Comparison of ENCODE assay signal across 8 cellular contexts in genomic region chr11:66568124-66568916, GRCh38. TPM values are rescaled to one million over a fixed set of nuclear protein-coding genes. Genes with fewer than 3 reads are reported as not detected.
DNase-seq lines count a peak whose midpoint lies in the region; ATAC-seq and TF ChIP-seq lines count a peak whose summit lies in the region.

CTSF (minus strand) TSS chr11:66568606; CDS start chr11:66568486, 120 bp downstream.

- CTCF ChIA-PET in CD4-positive, alpha-beta memory T cell (lab: Charles Lee; ENCODE audit: partially characterized antibody), result interaction anchor here (0.9 to 3.6 kb wide), 11 partner anchors 10 to 266 kb away, joined by 3 to 29 read pairs (median 4); partner anchors contain the start of gene RBM4B

- POLR2A ChIA-PET in CD4-positive, alpha-beta memory T cell (lab: Charles Lee; ENCODE audit: partially characterized antibody), result interaction anchor here (0.8 to 2.7 kb wide), 14 partner anchors 8 to 274 kb away, joined by 3 to 41 read pairs (median 4); partner anchors contain the start of genes ACTN3, BBS1, DPP3 and RBM14
- POLR2A ChIA-PET in naive thymus-derived CD8-positive, alpha-beta T cell (lab: Charles Lee), result interaction anchor here (0.5 to 2.6 kb wide), 17 partner anchors 9 to 667 kb away, joined by 3 to 26 read pairs (median 4); partner anchors contain the start of genes ACTN3, DPP3, MRPL11 and RBM14

- H3K9me3 ChIP-seq in CD4-positive, alpha-beta memory T cell (ENCODE audit: control insufficient read depth in 1 of 2, low read length in 2 of 2), result no peaks in the 10 kb centered on the region
- no peaks in the 10 kb centered on the region for H3K9me3 ChIP-seq in esophagus squamous epithelium

- ATAC-seq in naive thymus-derived CD8-positive, alpha-beta T cell, result peak; percentile 94 to 99
- ATAC-seq in stimulated activated naive CD8-positive, alpha-beta T cell treated with anti-CD3 and anti-CD28 coated beads, Interleukin-15, amount 100 ng/mL, for 72 hours, result peak; percentile 92
- no peak for ATAC-seq in HG03159 (IDR thresholded peaks at IDR 0.05; ENCODE audit: unreplicated experiment)

- TF ChIP-seq POLR2A in esophagus squamous epithelium (IDR thresholded peaks at IDR 0.05), result peak in 1 of 4 donors; percentile 17

- H3K36me3 Mint-ChIP-seq in CD4-positive, alpha-beta memory T cell, result no peaks in the 10 kb centered on the region
- peaks cover 0 to 2% (median 0%) of the 10 kb centered on the region in 3 donors for H3K36me3 Mint-ChIP-seq in naive thymus-derived CD8-positive, alpha-beta T cell

- H3K4me3 ChIP-seq in CD4-positive, alpha-beta memory T cell (ENCODE audit: low read length in 2 of 2), result peak within 1 kb of the TSS in 1 of 2 donors; percentile 50
- peak within 1 kb of the TSS; percentile 48 to 86 (median 62) for H3K4me3 ChIP-seq in esophagus squamous epithelium

- peaks cover 0 to 6% of the 10 kb centered on the region in 2 donors for H3K27me3 Mint-ChIP-seq in CD4-positive, alpha-beta memory T cell
- H3K27me3 Mint-ChIP-seq in naive thymus-derived CD8-positive, alpha-beta T cell, result peaks cover 0 to 2% (median 0%) of the 10 kb centered on the region in 5 donors
- H3K27me3 Mint-ChIP-seq in stimulated activated naive CD8-positive, alpha-beta T cell treated with anti-CD3 and anti-CD28 coated beads, Interleukin-15, amount 100 ng/mL, for 72 hours, result no peaks in the 10 kb centered on the region

- no peaks in the 10 kb centered on the region for H3K27me3 ChIP-seq in CD4-positive, alpha-beta memory T cell (ENCODE audit: insufficient read depth, low read length)
- H3K27me3 ChIP-seq in esophagus squamous epithelium, result peaks cover 0 to 9% (median 0%) of the 10 kb centered on the region in 4 donors

- H3K27ac ChIP-seq in CD4-positive, alpha-beta memory T cell (ENCODE audit: low read depth, low read length), result peak within 1 kb of the TSS; percentile 25
- H3K27ac ChIP-seq in esophagus squamous epithelium, result peak within 1 kb of the TSS in 3 of 4 donors; percentile 26 to 70 (median 40)

- peaks cover 7% of the 10 kb centered on the region for H3K4me1 ChIP-seq in CD4-positive, alpha-beta memory T cell (ENCODE audit: insufficient read depth, low read length)
- H3K4me1 ChIP-seq in esophagus squamous epithelium, result peaks cover 11 to 20% (median 14%) of the 10 kb centered on the region in 3 donors

- H3K36me3 ChIP-seq in CD4-positive, alpha-beta memory T cell (ENCODE audit: insufficient read depth, low read length), result no peaks in the 10 kb centered on the region
- H3K36me3 ChIP-seq in esophagus squamous epithelium, result peaks cover 0 to 28% (median 0%) of the 10 kb centered on the region in 3 donors

- peaks cover 2 to 13% (median 6%) of the 10 kb centered on the region in 4 donors for H3K4me1 Mint-ChIP-seq in CD4-positive, alpha-beta memory T cell
- peaks cover 0 to 18% (median 10%) of the 10 kb centered on the region in 4 donors for H3K4me1 Mint-ChIP-seq in naive thymus-derived CD8-positive, alpha-beta T cell
- peaks cover 18% of the 10 kb centered on the region for H3K4me1 Mint-ChIP-seq in stimulated activated naive CD8-positive, alpha-beta T cell treated with anti-CD3 and anti-CD28 coated beads, Interleukin-15, amount 100 ng/mL, for 72 hours

- intact Hi-C loops in CD4-positive, alpha-beta memory T cell (cut with micrococcal nuclease), result no loop called here
- intact Hi-C loops in esophagus squamous epithelium (cut with DNase I), result no loop called here

- no peaks in the 10 kb centered on the region for H3K9me3 Mint-ChIP-seq in CD4-positive, alpha-beta memory T cell
- no peaks in the 10 kb centered on the region for H3K9me3 Mint-ChIP-seq in naive thymus-derived CD8-positive, alpha-beta T cell
- H3K9me3 Mint-ChIP-seq in stimulated activated naive CD8-positive, alpha-beta T cell treated with anti-CD3 and anti-CD28 coated beads, Interleukin-15, amount 100 ng/mL, for 72 hours, result no peaks in the 10 kb centered on the region

- H3K27ac Mint-ChIP-seq in CD4-positive, alpha-beta memory T cell, result peak within 1 kb of the TSS in 4 of 7 donors; percentile 48 to 85 (median 68)
- H3K27ac Mint-ChIP-seq in naive thymus-derived CD8-positive, alpha-beta T cell, result peak within 1 kb of the TSS in 9 of 10 donors; percentile 66 to 95 (median 87)
- peak within 1 kb of the TSS in 1 of 2 donors; percentile 40 for H3K27ac Mint-ChIP-seq in stimulated activated naive CD8-positive, alpha-beta T cell treated with anti-CD3 and anti-CD28 coated beads, Interleukin-15, amount 100 ng/mL, for 72 hours

- 13 to 24% methylated on average over 12 to 13 of the region's 77 CpGs for WGBS in esophagus squamous epithelium, 2 donors

- TF ChIP-seq CTCF in esophagus squamous epithelium (IDR thresholded peaks at IDR 0.05), result no peak

- H3K4me3 Mint-ChIP-seq in CD4-positive, alpha-beta memory T cell, result peak within 1 kb of the TSS; percentile 73 to 87 (median 82)
- peak within 1 kb of the TSS; percentile 75 to 89 (median 86) for H3K4me3 Mint-ChIP-seq in naive thymus-derived CD8-positive, alpha-beta T cell
- H3K4me3 Mint-ChIP-seq in stimulated activated naive CD8-positive, alpha-beta T cell treated with anti-CD3 and anti-CD28 coated beads, Interleukin-15, amount 100 ng/mL, for 72 hours, result peak within 1 kb of the TSS; percentile 83 to 90

- peak; percentile 49 to 72 (median 56) for DNase-seq in CD4-positive, alpha-beta memory T cell
- DNase-seq in HS-27A (ENCODE audit: low read depth) (peak; percentile 73), OCI-M2 (lab: John Stamatoyannopoulos, UW; ENCODE audit: unreplicated experiment) (peak; percentile 28), esophagus squamous epithelium (lab: John Stamatoyannopoulos, UW) (no peak)
- DNase-seq in activated T-helper 1 cell treated with anti-CD3 and anti-CD28 coated beads, Interleukin-2, amount 50 U/mL, for 16 hours (ENCODE audit: low read depth in 1 of 2, low spot score in 1 of 2), result peak; percentile 45 to 60
- DNase-seq in naive thymus-derived CD8-positive, alpha-beta T cell, result peak; percentile 50 to 89 (median 68)
- peak; percentile 58 to 67 for DNase-seq in stimulated activated naive CD8-positive, alpha-beta T cell treated with anti-CD3 and anti-CD28 coated beads, Interleukin-15, amount 100 ng/mL, for 72 hours

RNA-seq across cellular contexts. Expression of gene CTSF, which starts in this region (rescaled TPM):
- total RNA-seq in CD4-positive, alpha-beta memory T cell, result 10 to 100 TPM; 28.1 to 31.7 TPM
- 10 to 100 TPM; 13.3 to 18.5 TPM for polyA plus RNA-seq in CD4-positive, alpha-beta memory T cell
- 10 to 100 TPM in 2 of 4 donors, 1 to 10 TPM in 2; 3.3 to 47.3 (median 13.0) TPM for total RNA-seq in esophagus squamous epithelium
- total RNA-seq in naive thymus-derived CD8-positive, alpha-beta T cell, result 10 to 100 TPM; 53.9 to 58.4 TPM
- polyA plus RNA-seq in naive thymus-derived CD8-positive, alpha-beta T cell, result 10 to 100 TPM; 25.1 to 40.9 (median 25.4) TPM
